9 cellular contexts compared by ENCODE assay signal in the genomic region with DNA sequence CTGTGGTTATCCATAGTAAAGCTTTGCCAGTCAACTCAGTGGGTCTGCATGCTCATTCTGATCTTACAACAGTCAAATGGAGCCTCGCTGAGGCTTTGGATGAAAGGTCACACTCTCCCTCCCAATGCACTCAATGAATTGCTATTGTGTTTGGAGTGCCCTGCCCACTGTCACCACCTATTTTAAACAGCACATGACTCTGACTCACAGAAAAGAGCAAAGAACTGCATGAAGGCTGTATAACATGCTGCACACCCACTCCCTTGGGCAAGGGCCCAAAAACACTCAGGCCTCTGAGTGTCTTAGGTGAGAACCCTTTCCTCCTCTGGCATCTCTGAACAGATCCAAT.
DNase-seq lines count a peak whose midpoint lies in the region; ATAC-seq, FAIRE-seq and TF ChIP-seq lines count a peak whose summit lies in the region.
"Had no signal": no experiment of that assay in that cellular context is flagged by ENCODE, and none has a peak within 500 bp of the region (broad histone marks: within the 10 kb centered on the region; RNA-seq: fewer than 3 reads in every experiment).

No MANE protein-coding gene starts in this region.

- no peak overlapping the region for H3K27ac ChIP-seq in endothelial cell of umbilical vein (ENCODE audit: insufficient read depth, low read depth, low read length)
- no peak overlapping the region for H3K27ac ChIP-seq in CD8-positive, alpha-beta memory T cell (ENCODE audit: low read depth, low read length)

- no peaks in the 10 kb centered on the region for H3K9me3 Mint-ChIP-seq in CD8-positive, alpha-beta memory T cell

- H4K20me1 ChIP-seq in endothelial cell of umbilical vein (replicated peaks; ENCODE audit: control insufficient read depth, extremely low read depth, insufficient read depth, low read length) = no peaks in the 10 kb centered on the region

- no peaks in the 10 kb centered on the region for H3K27me3 ChIP-seq in endothelial cell of umbilical vein (ENCODE audit: control insufficient read depth in 2 of 2, insufficient read depth in 2 of 2, low read length in 2 of 2)
- no peaks in the 10 kb centered on the region for H3K27me3 ChIP-seq in CD8-positive, alpha-beta memory T cell (ENCODE audit: insufficient read depth, low read length, poor library complexity, severe bottlenecking)

- TF ChIP-seq POLR2A in endothelial cell of umbilical vein (IDR thresholded peaks at IDR 0.05; ENCODE audit: low read depth, low read length) = no peak

- intact Hi-C loops in endothelial cell of umbilical vein (cut with micrococcal nuclease) = loop anchor here (5.0 kb wide), 1 partner anchor 127 kb away; the partner anchor contains the start of gene FEM1C

- H3K79me2 ChIP-seq in endothelial cell of umbilical vein (ENCODE audit: control insufficient read depth, insufficient read depth, low read length) = no peaks in the 10 kb centered on the region

- H3K4me3 ChIP-seq in endothelial cell of umbilical vein (replicated peaks in 1 of 3; ENCODE audit: insufficient read depth in 1 of 3, low read depth in 1 of 3, low read length in 3 of 3) = no peak overlapping the region
- H3K4me3 ChIP-seq in CD8-positive, alpha-beta memory T cell (ENCODE audit: low read length) = no peak overlapping the region

- ATAC-seq in GM18909 (IDR thresholded peaks at IDR 0.05; ENCODE audit: poor library complexity, unreplicated experiment) (peak; percentile 44), HG02981 (IDR thresholded peaks at IDR 0.05; ENCODE audit: unreplicated experiment) (no peak), GM18870 (IDR thresholded peaks at IDR 0.05; ENCODE audit: unreplicated experiment) (no peak)

- H3K36me3 ChIP-seq in endothelial cell of umbilical vein (ENCODE audit: control insufficient read depth in 2 of 2, extremely low read depth in 1 of 2, insufficient read depth in 2 of 2, low read length in 2 of 2) = no peaks in the 10 kb centered on the region
- H3K36me3 ChIP-seq in CD8-positive, alpha-beta memory T cell (ENCODE audit: insufficient read depth, low read length) = no peaks in the 10 kb centered on the region

- H3K9me3 ChIP-seq in endothelial cell of umbilical vein (replicated peaks; ENCODE audit: control insufficient read depth, insufficient read depth, low read length) = no peaks in the 10 kb centered on the region
- no peaks in the 10 kb centered on the region for H3K9me3 ChIP-seq in CD8-positive, alpha-beta memory T cell (ENCODE audit: low read length)

- peaks cover 0 to 12% of the 10 kb centered on the region in 2 donors for H3K27me3 Mint-ChIP-seq in CD8-positive, alpha-beta memory T cell

- no TSS peak for BruUV-seq in endothelial cell of umbilical vein (replicated peaks; lab: Mats Ljungman, UMichigan)

- DNase-seq in HT-29 (ENCODE audit: low spot score) = peak; percentile 95
- DNase-seq in endothelial cell of umbilical vein (ENCODE audit: low read depth, low spot score) = peak; percentile 57
- DNase-seq in pulmonary artery endothelial cell (ENCODE audit: low read depth, low spot score) = peak; percentile 11
- DNase-seq in NCI-H524 treated with DMSO at 0.1 percent for 48 hours (lab: John Stamatoyannopoulos, UW) = no peak
- DNase-seq in CD8-positive, alpha-beta memory T cell = no peak

- no peaks in the 10 kb centered on the region for H3K9me1 ChIP-seq in endothelial cell of umbilical vein (replicated peaks; ENCODE audit: control insufficient read depth, extremely low read depth, insufficient read depth, low read length)

- H3K4me1 ChIP-seq in endothelial cell of umbilical vein (ENCODE audit: control insufficient read depth, extremely low read depth, insufficient read depth, low read length) = peaks cover 17% of the 10 kb centered on the region
- H3K4me1 ChIP-seq in CD8-positive, alpha-beta memory T cell (ENCODE audit: insufficient read depth, low read length) = no peaks in the 10 kb centered on the region

- H2AFZ ChIP-seq in endothelial cell of umbilical vein (ENCODE audit: low read depth, low read length) = no peak overlapping the region

- H3K36me3 Mint-ChIP-seq in CD8-positive, alpha-beta memory T cell = peaks cover 0 to 1% (median 0%) of the 10 kb centered on the region in 3 donors

- TF ChIP-seq CTCF in endothelial cell of umbilical vein (IDR thresholded peaks at IDR 0.05; ENCODE audit: extremely low read depth in 1 of 2, insufficient read depth in 1 of 2, low read depth in 1 of 2, low read length in 2 of 2) = no peak

- peak; percentile 43 for FAIRE-seq in endothelial cell of umbilical vein (lab: Jason Lieb, UNC)
- FAIRE-seq: endometrium had no signal

- no peak overlapping the region for H3K4me2 ChIP-seq in endothelial cell of umbilical vein (ENCODE audit: insufficient read depth, low read length)

- H3K4me1 Mint-ChIP-seq in CD8-positive, alpha-beta memory T cell = no peaks in the 10 kb centered on the region

- H3K4me3 Mint-ChIP-seq in CD8-positive, alpha-beta memory T cell = no peak overlapping the region

- dilution Hi-C loops in endothelial cell of umbilical vein (cut with MboI; ENCODE audit: extremely low pct_ligation_motif_present, low sequenced_read_pairs) = no loop called here

- CTCF ChIA-PET in endothelial cell of umbilical vein (lab: Charles Lee) = interaction anchor here (1.6 kb wide), 1 partner anchor 49 kb away, joined by 5 read pairs; no protein-coding TSS in a partner anchor
- CTCF ChIA-PET in CD8-positive, alpha-beta memory T cell (lab: Charles Lee) = no interaction called here

- no peak overlapping the region for H3K27ac Mint-ChIP-seq in CD8-positive, alpha-beta memory T cell

- H3K9ac ChIP-seq in endothelial cell of umbilical vein (replicated peaks; ENCODE audit: extremely low read depth, insufficient read depth, low read length) = no peak overlapping the region

- POLR2A ChIA-PET in endothelial cell of umbilical vein (lab: Charles Lee) = no interaction called here
- POLR2A ChIA-PET in CD8-positive, alpha-beta memory T cell (lab: Charles Lee) = no interaction called here

TF ChIP-seq in endothelial cell of umbilical vein, 7 proteins besides CTCF, POLR2A, EP300 and RAD21:
- no peak for TF ChIP-seq POLR2AphosphoS5 (IDR thresholded peaks at IDR 0.05; ENCODE audit: insufficient read depth, low read depth, low read length)
- peak; percentile 43 for TF ChIP-seq JUN (IDR thresholded peaks at IDR 0.05; ENCODE audit: borderline replicate concordance, insufficient read depth, insufficient read length, low read depth)
- TF ChIP-seq FOS (IDR thresholded peaks at IDR 0.05; ENCODE audit: borderline replicate concordance, insufficient read depth, low read length) = no peak
- TF ChIP-seq MAX (IDR thresholded peaks at IDR 0.05; ENCODE audit: insufficient read depth, insufficient read length) = peak; percentile 29
- no peak for TF ChIP-seq GATA2 (IDR thresholded peaks at IDR 0.05; ENCODE audit: insufficient read depth, insufficient read length, low read depth, low read length)

Comparison
In these comparisons a context has a peak if more than half of its experiments do, and no peak if none do; other contexts are left out.
1. DNase-seq: peak in HT-29 (single experiment), endothelial cell of umbilical vein (single experiment) and pulmonary artery endothelial cell (single experiment); none in NCI-H524 treated with DMSO at 0.1 percent for 48 hours (single experiment) and CD8-positive, alpha-beta memory T cell (0 of 5).